Comparison of ENCODE assay signal across 8 cellular contexts in the genomic region with DNA sequence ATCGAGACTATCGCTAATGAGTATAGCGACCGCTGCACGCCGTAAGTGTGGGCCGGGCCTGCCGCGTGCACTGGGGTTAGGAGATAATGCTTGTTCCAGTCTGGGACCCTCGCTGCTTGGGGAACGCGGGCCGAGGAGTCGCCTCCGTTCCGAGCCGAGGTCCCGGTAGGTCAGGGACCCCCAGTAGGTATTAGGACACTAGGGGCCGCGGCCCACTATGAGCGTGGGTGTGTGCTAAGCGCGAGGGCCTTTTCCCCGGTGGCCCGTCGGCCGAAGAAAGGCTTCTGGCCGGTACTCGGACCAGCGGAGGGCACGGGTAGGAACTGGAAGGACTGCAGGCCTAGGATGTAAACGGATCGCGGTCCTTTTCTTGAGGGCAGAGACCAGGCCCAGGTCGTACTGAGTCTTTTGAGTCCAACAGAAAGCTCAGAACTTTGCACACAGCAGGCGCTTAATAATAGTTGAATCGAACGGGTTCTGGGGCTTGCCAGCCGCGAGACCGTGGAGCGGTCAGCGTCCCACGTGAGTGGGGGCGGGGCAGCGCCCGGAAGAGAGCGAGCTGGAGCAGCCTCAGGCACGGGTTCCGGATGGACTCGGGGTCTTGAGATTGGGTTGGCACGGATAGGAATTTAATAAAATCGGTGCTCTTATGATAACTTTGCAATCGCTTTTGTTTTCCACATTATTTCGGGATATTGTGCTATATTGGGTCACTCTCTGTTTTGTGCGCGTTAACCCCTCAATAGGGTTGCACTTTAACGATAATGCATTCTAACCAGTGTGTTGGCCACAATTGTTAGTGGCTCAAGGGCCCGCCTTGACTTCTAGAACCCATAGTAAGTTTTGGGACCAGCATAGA. TPM values are rescaled to one million over a fixed set of nuclear protein-coding genes. Genes with fewer than 3 reads are reported as not detected.
DNase-seq lines count a peak whose midpoint lies in the region; ATAC-seq and TF ChIP-seq lines count a peak whose summit lies in the region.

No MANE protein-coding gene starts in this region.

- DNase-seq in COLO829 (ENCODE audit: low spot score) (peak; percentile 30), SKM-1 (lab: John Stamatoyannopoulos, UW; ENCODE audit: unreplicated experiment) (peak; percentile 34), adipocyte (ENCODE audit: low read depth) (peak; percentile 78), left cardiac atrium (peak; percentile 80), progenitor cell of endocrine pancreas (ENCODE audit: low spot score, unreplicated experiment) (no peak), vagina (ENCODE audit: extremely low spot score in 2 of 2) (no peak)

- H3K27ac ChIP-seq in vagina = peak overlapping the region; percentile 100

- peaks cover 28% of the 10 kb centered on the region for H3K4me1 ChIP-seq in adipocyte (ENCODE audit: control insufficient read depth, insufficient read depth, low read length)
- H3K4me1 ChIP-seq in vagina = peaks cover 43% of the 10 kb centered on the region

- ATAC-seq in GM19395 (IDR thresholded peaks at IDR 0.05; ENCODE audit: unreplicated experiment) (peak; percentile 39), HG03520 (IDR thresholded peaks at IDR 0.05; ENCODE audit: unreplicated experiment) (peak; percentile 27), left cardiac atrium (peak; percentile 29 to 75)

- peaks cover 2% of the 10 kb centered on the region for H3K36me3 Mint-ChIP-seq in progenitor cell of endocrine pancreas (ENCODE audit: insufficient read depth)

- intact Hi-C loops in left cardiac atrium (cut with DNase I) (no loop called here), vagina (cut with DNase I) (loop anchor here (5.0 kb wide), 1 partner anchor 90 kb away; the partner anchor contains the start of gene AFF4)

- no peaks in the 10 kb centered on the region for H3K36me3 ChIP-seq in adipocyte (ENCODE audit: control insufficient read depth, insufficient read depth, low read length, severe bottlenecking)
- no peaks in the 10 kb centered on the region for H3K36me3 ChIP-seq in vagina

- H3K4me1 Mint-ChIP-seq in progenitor cell of endocrine pancreas (ENCODE audit: low read depth) = peaks cover 37% of the 10 kb centered on the region

- H3K4me3 Mint-ChIP-seq in progenitor cell of endocrine pancreas (ENCODE audit: low read depth) = peak overlapping the region; percentile 94

- H3K27me3 ChIP-seq in adipocyte (replicated peaks; ENCODE audit: control insufficient read depth, insufficient read depth, low read length) (no peaks in the 10 kb centered on the region), vagina (no peaks in the 10 kb centered on the region)

- no peaks in the 10 kb centered on the region for H3K9me3 Mint-ChIP-seq in progenitor cell of endocrine pancreas (ENCODE audit: low read depth)

- TF ChIP-seq POLR2A in vagina (IDR thresholded peaks at IDR 0.05) = no peak

- H3K4me3 ChIP-seq in adipocyte (ENCODE audit: low read length) (peak overlapping the region; percentile 95), vagina (peak overlapping the region; percentile 83 to 93)

- TF ChIP-seq CTCF in progenitor cell of endocrine pancreas (IDR thresholded peaks at IDR 0.05; ENCODE audit: unreplicated experiment) = no peak
- TF ChIP-seq CTCF in vagina (IDR thresholded peaks at IDR 0.05) = peak in 1 of 3 experiments; percentile 7

- H3K9ac ChIP-seq in adipocyte (ENCODE audit: low read length) = peak overlapping the region; percentile 97

- H3K27ac Mint-ChIP-seq in progenitor cell of endocrine pancreas = peak overlapping the region; percentile 100

- H3K9me3 ChIP-seq in adipocyte (ENCODE audit: control insufficient read depth, low read length) (no peaks in the 10 kb centered on the region), vagina (no peaks in the 10 kb centered on the region)

- H3K27me3 Mint-ChIP-seq in progenitor cell of endocrine pancreas = no peaks in the 10 kb centered on the region

RNA-seq across cellular contexts. Expression of gene HSPA4, which starts 0.7 kb away (rescaled TPM):
- total RNA-seq in left cardiac atrium (10 to 100 TPM; 68.0 to 79.9 TPM), progenitor cell of endocrine pancreas (133 and 138 TPM in 2 replicates), vagina (37.6 TPM)

RNA-seq across cellular contexts. Expression of gene ZCCHC10, which starts 26.2 kb away (rescaled TPM):
- 10 to 100 TPM; 14.9 to 19.2 TPM for total RNA-seq in left cardiac atrium
- total RNA-seq in progenitor cell of endocrine pancreas = 23.1 and 25.7 TPM in 2 replicates
- 29.2 TPM for total RNA-seq in vagina

Comparison
In these comparisons a context has a peak if more than half of its experiments do, and no peak if none do; other contexts are left out.
1. DNase-seq: peak in COLO829 (single experiment), SKM-1 (single experiment), adipocyte (single experiment) and left cardiac atrium (single experiment); none in progenitor cell of endocrine pancreas (single experiment) and vagina (0 of 2).
2. Peak in every context shown above with its lines, with median percentiles within 50 percentile points of each other: ATAC-seq.